ENCODE assay signal across 21 cellular contexts in the genomic region with DNA sequence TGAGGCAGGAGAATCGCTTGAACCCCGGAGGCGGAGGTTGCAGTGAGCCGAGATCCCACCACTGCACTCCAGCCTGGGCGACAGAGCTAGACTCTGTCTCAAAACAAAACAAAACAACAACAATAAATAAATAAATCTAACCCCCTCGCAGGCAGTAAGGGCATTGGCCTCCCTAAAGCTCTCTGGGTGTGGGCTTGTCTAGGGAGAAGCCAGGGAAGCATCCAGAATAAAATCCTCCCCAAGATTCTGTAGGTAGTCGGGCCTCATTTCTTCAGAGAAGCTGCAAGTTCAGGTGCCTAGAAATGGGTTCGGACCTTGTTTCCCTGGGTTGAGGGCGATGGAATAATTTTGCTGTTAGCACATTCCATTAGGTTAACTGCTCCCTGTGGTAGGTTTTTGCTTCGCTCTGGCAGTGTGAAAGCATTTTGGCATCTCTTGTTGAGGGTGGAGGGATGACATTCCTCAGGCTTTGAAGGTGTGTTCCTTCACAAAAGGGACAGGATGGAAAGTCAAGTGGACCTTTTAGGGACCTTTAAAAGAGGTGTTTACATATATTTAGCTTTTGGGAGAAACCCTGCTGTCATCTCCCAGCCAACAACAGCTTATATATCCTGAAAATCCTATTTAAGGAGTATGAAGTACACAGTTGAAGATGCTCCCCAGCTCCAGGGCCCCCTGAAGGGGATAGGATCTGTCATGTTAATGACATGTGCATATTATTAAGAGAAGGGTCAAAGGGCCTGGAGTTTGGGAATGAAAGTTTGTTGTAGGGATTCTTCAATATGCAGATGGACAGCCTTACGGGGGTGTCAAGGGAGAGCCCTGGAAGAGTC. TPM values are rescaled to one million over a fixed set of nuclear protein-coding genes. Genes with fewer than 3 reads are reported as not detected.
DNase-seq lines count a peak whose midpoint lies in the region; ATAC-seq and TF ChIP-seq lines count a peak whose summit lies in the region.
"Had no signal": no experiment of that assay in that cellular context is flagged by ENCODE, and none has a peak within 500 bp of the region (broad histone marks: within the 10 kb centered on the region; RNA-seq: fewer than 3 reads in every experiment).

No MANE protein-coding gene starts in this region.

- H3K4me3 Mint-ChIP-seq in WTC11, result no peak overlapping the region; the same call in 1 of the 2 replicates
- H3K4me3 Mint-ChIP-seq in natural killer cell treated with Interleukin-12 subunit alpha and Interleukin-12 subunit beta and Interleukin-15 and Interleukin-18, amount 100 ng/mL, for 72 hours, result no peak overlapping the region
- H3K4me3 Mint-ChIP-seq: CD4-positive, alpha-beta memory T cell; HFFc6 had no signal

- intact Hi-C loops in esophagus muscularis mucosa (cut with DNase I), result no loop called here
- intact Hi-C loops in aorta (cut with DNase I), result no loop called here

- H3K9me3 ChIP-seq in HUES48 (ENCODE audit: control insufficient read depth, insufficient read depth, low read length) (no peaks in the 10 kb centered on the region), iPS-20b (ENCODE audit: insufficient read depth, low read depth, low read length) (no peaks in the 10 kb centered on the region), esophagus muscularis mucosa (no peaks in the 10 kb centered on the region), aorta (ENCODE audit: control insufficient read depth, low read length) (no peaks in the 10 kb centered on the region)
- H3K9me3 ChIP-seq: Caco-2 had no signal

- DNase-seq in WTC11 (ENCODE audit: low spot score) (no peak), esophagus muscularis mucosa (ENCODE audit: extremely low spot score) (no peak), aorta (no peak)
- no peak for DNase-seq in natural killer cell treated with Interleukin-12 subunit alpha and Interleukin-12 subunit beta and Interleukin-15 and Interleukin-18, amount 100 ng/mL, for 72 hours (ENCODE audit: low spot score)
- no peak for DNase-seq in activated CD4-positive, alpha-beta T cell treated with anti-CD3 and anti-CD28 coated beads for 4 hours
- DNase-seq: ACHN; Caco-2; CD4-positive, alpha-beta memory T cell; HFFc6; KG1; NCI-H1092 treated with DMSO at 0.1 percent for 48 hours; NCI-H1436 treated with DMSO at 0.1 percent for 48 hours; NCI-H1930; NCI-H2227 treated with DMSO at 0.1 percent for 48 hours; NCI-H510A; NCI-H774; NK-92 treated with Interleukin-12 subunit alpha and Interleukin-12 subunit beta, amount 100 ng/mL, for 24 hours had no signal

- H3K9me3 Mint-ChIP-seq in WTC11, result 0 out of 2 replicates have a peak, but pooled peaks cover 7% of the 10 kb centered on the region
- H3K9me3 Mint-ChIP-seq in natural killer cell treated with Interleukin-12 subunit alpha and Interleukin-12 subunit beta and Interleukin-15 and Interleukin-18, amount 100 ng/mL, for 72 hours, result no peaks in the 10 kb centered on the region

- H3K36me3 ChIP-seq in HUES48 (ENCODE audit: control insufficient read depth, insufficient read depth, low read length) (no peaks in the 10 kb centered on the region), iPS-20b (ENCODE audit: insufficient read depth, low read depth, low read length) (no peaks in the 10 kb centered on the region), esophagus muscularis mucosa (no peaks in the 10 kb centered on the region), aorta (ENCODE audit: control insufficient read depth in 1 of 2, insufficient read depth in 2 of 2, low read length in 1 of 2) (no peaks in the 10 kb centered on the region)
- H3K36me3 ChIP-seq: BLaER1 treated with 17β-estradiol and CSF1 and Interleukin-3, amounts not matched to agents 10 nM and 100 nM had no signal

- peak; percentile 83 for ATAC-seq in WTC11
- ATAC-seq in natural killer cell treated with Interleukin-12 subunit alpha and Interleukin-12 subunit beta and Interleukin-15 and Interleukin-18, amount 100 ng/mL, for 72 hours, result no peak
- no peak for ATAC-seq in aorta (ENCODE audit: low FRiP score)
- ATAC-seq: Panc1 had no signal

- no peak for TF ChIP-seq EP300 in esophagus muscularis mucosa (IDR thresholded peaks at IDR 0.05)

- H3K27me3 ChIP-seq in HUES48 (ENCODE audit: control insufficient read depth, insufficient read depth, low read length), result no peaks in the 10 kb centered on the region
- no peaks in the 10 kb centered on the region for H3K27me3 ChIP-seq in iPS-20b (ENCODE audit: insufficient read depth, low read length)
- H3K27me3 ChIP-seq in esophagus muscularis mucosa, result peaks cover 0 to 4% (median 0%) of the 10 kb centered on the region in 4 donors
- H3K27me3 ChIP-seq in aorta (ENCODE audit: control insufficient read depth in 1 of 2, insufficient read depth in 2 of 2, low read length in 1 of 2), result no peaks in the 10 kb centered on the region
- H3K27me3 ChIP-seq: BLaER1 treated with 17β-estradiol and CSF1 and Interleukin-3, amounts not matched to agents 10 nM and 100 nM had no signal

- H3K4me1 ChIP-seq in HUES48 (ENCODE audit: control insufficient read depth, insufficient read depth, low read length) (peaks cover 18% of the 10 kb centered on the region), iPS-20b (ENCODE audit: insufficient read depth, low read length) (peaks cover 8% of the 10 kb centered on the region; the same call in 1 of the 2 replicates), esophagus muscularis mucosa (no peaks in the 10 kb centered on the region), aorta (ENCODE audit: control insufficient read depth in 1 of 2, insufficient read depth in 2 of 2, low read length in 2 of 2) (no peaks in the 10 kb centered on the region)

- H3K9ac ChIP-seq in HUES48 (ENCODE audit: low read depth, low read length) (no peak overlapping the region), iPS-20b (ENCODE audit: low read depth, low read length) (0 out of 2 replicates have a peak overlapping the region, but pooled peaks have one; percentile 19)
- H3K9ac ChIP-seq: BLaER1 treated with 17β-estradiol and CSF1 and Interleukin-3, amounts not matched to agents 10 nM and 100 nM had no signal

- POLR2A ChIA-PET in WTC11 (lab: Charles Lee), result interaction anchor here (0.6 to 1.2 kb wide), 3 partner anchors 17 to 22 kb away, joined by 3 read pairs; no protein-coding TSS in a partner anchor

- H3K27me3 Mint-ChIP-seq in WTC11 (ENCODE audit: low read depth), result peaks cover 6% of the 10 kb centered on the region
- H3K27me3 Mint-ChIP-seq in natural killer cell treated with Interleukin-12 subunit alpha and Interleukin-12 subunit beta and Interleukin-15 and Interleukin-18, amount 100 ng/mL, for 72 hours, result peaks cover 6 to 15% of the 10 kb centered on the region in 2 donors

- no peak for TF ChIP-seq POLR2A in esophagus muscularis mucosa (IDR thresholded peaks at IDR 0.05; ENCODE audit: low read depth)

- WGBS in esophagus muscularis mucosa, result 79% methylated on average over 11 of the region's 11 CpGs
- WGBS in aorta, 2 donors, result 71 to 76% methylated on average over 11 of the region's 11 CpGs

- H3K27ac ChIP-seq in HUES48 (ENCODE audit: low read depth, low read length), result peak overlapping the region; percentile 87
- H3K27ac ChIP-seq in iPS-20b (ENCODE audit: low read length), result no peak overlapping the region
- H3K27ac ChIP-seq in esophagus muscularis mucosa (replicated peaks in 1 of 4), result no peak overlapping the region
- H3K27ac ChIP-seq in aorta (ENCODE audit: low read depth in 1 of 2, low read length in 2 of 2), result no peak overlapping the region
- H3K27ac ChIP-seq: BLaER1 treated with 17β-estradiol and CSF1 and Interleukin-3, amounts not matched to agents 10 nM and 100 nM had no signal

- H3K27ac Mint-ChIP-seq in WTC11, result peak overlapping the region; percentile 91
- no peak overlapping the region for H3K27ac Mint-ChIP-seq in natural killer cell treated with Interleukin-12 subunit alpha and Interleukin-12 subunit beta and Interleukin-15 and Interleukin-18, amount 100 ng/mL, for 72 hours
- H3K27ac Mint-ChIP-seq: CD4-positive, alpha-beta memory T cell; HFFc6 had no signal

- H3K36me3 Mint-ChIP-seq in WTC11, result peaks cover 11% of the 10 kb centered on the region
- peaks cover 6% of the 10 kb centered on the region for H3K36me3 Mint-ChIP-seq in natural killer cell treated with Interleukin-12 subunit alpha and Interleukin-12 subunit beta and Interleukin-15 and Interleukin-18, amount 100 ng/mL, for 72 hours
- H3K36me3 Mint-ChIP-seq: CD4-positive, alpha-beta memory T cell had no signal

- no peak for TF ChIP-seq CTCF in WTC11 (IDR thresholded peaks at IDR 0.05)
- TF ChIP-seq CTCF in esophagus muscularis mucosa (IDR thresholded peaks at IDR 0.05), result no peak

- CTCF ChIA-PET in WTC11 (lab: Charles Lee), result interaction anchor here (0.6 to 3.6 kb wide), 9 partner anchors 8 to 108 kb away, joined by 3 to 20 read pairs (median 3); partner anchors contain the start of gene MYCN

- H3K4me3 ChIP-seq in HUES48 (ENCODE audit: low read depth, low read length), result no peak overlapping the region
- no peak overlapping the region for H3K4me3 ChIP-seq in iPS-20b (ENCODE audit: low read length)
- no peak overlapping the region for H3K4me3 ChIP-seq in esophagus muscularis mucosa
- no peak overlapping the region for H3K4me3 ChIP-seq in aorta (ENCODE audit: low read length in 2 of 2)
- H3K4me3 ChIP-seq: BLaER1 treated with 17β-estradiol and CSF1 and Interleukin-3, amounts not matched to agents 10 nM and 100 nM had no signal

- H3K4me1 Mint-ChIP-seq in WTC11, result peaks cover 61% of the 10 kb centered on the region
- no peaks in the 10 kb centered on the region for H3K4me1 Mint-ChIP-seq in natural killer cell treated with Interleukin-12 subunit alpha and Interleukin-12 subunit beta and Interleukin-15 and Interleukin-18, amount 100 ng/mL, for 72 hours (ENCODE audit: low read depth in 2 of 2)
- H3K4me1 Mint-ChIP-seq: CD4-positive, alpha-beta memory T cell had no signal

TF ChIP-seq in WTC11, 78 proteins besides CTCF, POLR2A, EP300 and RAD21 (continues in another document):
- TF ChIP-seq TEAD1 (CRISPR knock-in tag; IDR thresholded peaks at IDR 0.05), result peak; percentile 93; the same call in 1 of the 2 replicates
- TF ChIP-seq ETV6 (CRISPR knock-in tag; IDR thresholded peaks at IDR 0.05), result peak; percentile 38; the same call in 1 of the 2 replicates

RNA-seq across cellular contexts. Expression of gene MYCN, which starts 17.7 kb away (rescaled TPM):
- total RNA-seq in WTC11 (2021), result 68.3 to 77.5 TPM (median 75.3 TPM) in 3 replicates
- total RNA-seq in esophagus muscularis mucosa, result 1 to 10 TPM in 2 of 4 donors, under 1 TPM in 2; 0.83 to 1.2 (median 1.1) TPM
- not detected for total RNA-seq in natural killer cell treated with Interleukin-12 subunit alpha and Interleukin-12 subunit beta and Interleukin-15 and Interleukin-18, amount 100 ng/mL, for 72 hours
- 1 to 10 TPM in 1 of 2 donors, under 1 TPM in 1; 0.45 to 2.1 TPM for total RNA-seq in aorta
- polyA plus RNA-seq in aorta, result under 1 TPM in 1 of 2 donors, not detected in 1; 0.26 TPM
- total RNA-seq: HFFc6 had no signal
- polyA plus RNA-seq: CD4-positive, alpha-beta memory T cell had no signal

Comparison
In these comparisons a context has a peak if more than half of its experiments do, and no peak if none do; other contexts are left out.
1. RNA of gene MYCN, which starts 17.7 kb away (total RNA-seq): 68.3 to 77.5 TPM in WTC11; 0.45 to 2.1 TPM in aorta, 0.83 to 1.2 TPM in esophagus muscularis mucosa and not detected in natural killer cell treated with Interleukin-12 subunit alpha and Interleukin-12 subunit beta and Interleukin-15 and Interleukin-18, amount 100 ng/mL, for 72 hours; every median in the first group is over 10 times any median in the second.